1 cellular context compared by ENCODE assay signal in the genomic region with DNA sequence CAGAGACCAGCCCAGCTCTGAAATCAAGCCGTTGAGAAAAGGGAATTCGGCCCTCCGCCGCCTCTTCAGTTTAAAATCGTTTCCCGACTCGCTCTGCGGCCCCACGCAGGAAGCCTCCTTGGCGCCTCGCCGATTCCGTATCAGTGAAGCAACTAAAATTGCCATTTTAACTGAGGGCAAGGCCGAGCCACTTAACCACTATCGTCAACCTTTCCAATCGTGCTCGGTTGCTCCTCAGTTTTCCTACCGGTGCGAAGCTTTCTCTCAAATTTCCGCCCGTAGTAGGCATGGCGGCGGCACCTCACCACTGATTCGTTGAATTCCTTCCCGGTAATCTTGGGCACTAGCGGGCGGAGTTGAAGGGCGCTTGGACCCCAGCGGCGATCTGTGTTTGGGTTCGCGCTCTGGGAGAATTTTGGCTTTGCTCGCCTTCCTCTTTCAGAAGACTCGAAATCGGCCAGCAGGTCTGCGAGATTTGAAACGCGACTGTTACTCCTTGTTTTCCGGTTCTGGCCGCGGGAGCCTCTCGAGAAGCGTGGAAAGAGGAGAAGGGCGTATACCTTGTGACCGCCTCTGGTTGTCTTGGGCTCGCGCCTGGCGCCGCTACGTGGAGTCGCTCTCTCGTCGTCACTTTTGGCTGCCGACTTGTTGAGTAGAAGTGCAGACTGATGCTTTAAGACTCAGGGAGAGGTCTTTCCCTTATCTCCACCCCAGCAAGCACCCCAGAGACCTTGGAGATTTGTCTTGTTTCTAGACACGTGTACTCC.
A peak's percentile ranks its signal among the peaks of the same experiment; 100 is the strongest.
TF ChIP-seq lines count a peak whose summit lies in the region.

A gene with protein sequence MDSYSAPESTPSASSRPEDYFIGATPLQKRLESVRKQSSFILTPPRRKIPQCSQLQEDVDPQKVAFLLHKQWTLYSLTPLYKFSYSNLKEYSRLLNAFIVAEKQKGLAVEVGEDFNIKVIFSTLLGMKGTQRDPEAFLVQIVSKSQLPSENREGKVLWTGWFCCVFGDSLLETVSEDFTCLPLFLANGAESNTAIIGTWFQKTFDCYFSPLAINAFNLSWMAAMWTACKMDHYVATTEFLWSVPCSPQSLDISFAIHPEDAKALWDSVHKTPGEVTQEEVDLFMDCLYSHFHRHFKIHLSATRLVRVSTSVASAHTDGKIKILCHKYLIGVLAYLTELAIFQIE (minus strand): TSS at position 569 of the 767 bp plus-strand sequence. CDS start 13,584 bp downstream, outside the sequence.
A gene with protein sequence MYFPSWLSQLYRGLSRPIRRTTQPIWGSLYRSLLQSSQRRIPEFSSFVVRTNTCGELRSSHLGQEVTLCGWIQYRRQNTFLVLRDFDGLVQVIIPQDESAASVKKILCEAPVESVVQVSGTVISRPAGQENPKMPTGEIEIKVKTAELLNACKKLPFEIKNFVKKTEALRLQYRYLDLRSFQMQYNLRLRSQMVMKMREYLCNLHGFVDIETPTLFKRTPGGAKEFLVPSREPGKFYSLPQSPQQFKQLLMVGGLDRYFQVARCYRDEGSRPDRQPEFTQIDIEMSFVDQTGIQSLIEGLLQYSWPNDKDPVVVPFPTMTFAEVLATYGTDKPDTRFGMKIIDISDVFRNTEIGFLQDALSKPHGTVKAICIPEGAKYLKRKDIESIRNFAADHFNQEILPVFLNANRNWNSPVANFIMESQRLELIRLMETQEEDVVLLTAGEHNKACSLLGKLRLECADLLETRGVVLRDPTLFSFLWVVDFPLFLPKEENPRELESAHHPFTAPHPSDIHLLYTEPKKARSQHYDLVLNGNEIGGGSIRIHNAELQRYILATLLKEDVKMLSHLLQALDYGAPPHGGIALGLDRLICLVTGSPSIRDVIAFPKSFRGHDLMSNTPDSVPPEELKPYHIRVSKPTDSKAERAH (plus strand): TSS at position 359 of the 767 bp plus-strand sequence. CDS start 557 bp downstream, outside the sequence.

TF ChIP-seq in K562, 482 proteins besides CTCF, POLR2A, EP300 and RAD21 (continued from another document and continues in another):
- TF ChIP-seq, protein P1, sequence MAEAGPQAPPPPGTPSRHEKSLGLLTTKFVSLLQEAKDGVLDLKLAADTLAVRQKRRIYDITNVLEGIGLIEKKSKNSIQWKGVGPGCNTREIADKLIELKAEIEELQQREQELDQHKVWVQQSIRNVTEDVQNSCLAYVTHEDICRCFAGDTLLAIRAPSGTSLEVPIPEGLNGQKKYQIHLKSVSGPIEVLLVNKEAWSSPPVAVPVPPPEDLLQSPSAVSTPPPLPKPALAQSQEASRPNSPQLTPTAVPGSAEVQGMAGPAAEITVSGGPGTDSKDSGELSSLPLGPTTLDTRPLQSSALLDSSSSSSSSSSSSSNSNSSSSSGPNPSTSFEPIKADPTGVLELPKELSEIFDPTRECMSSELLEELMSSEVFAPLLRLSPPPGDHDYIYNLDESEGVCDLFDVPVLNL (CRISPR knock-in tag; IDR thresholded peaks at IDR 0.05; ENCODE audit: low read depth): peak; percentile 96
- TF ChIP-seq ZNF76 (CRISPR knock-in tag; IDR thresholded peaks at IDR 0.05; ENCODE audit: borderline replicate concordance) (no peak), POLR3G (IDR thresholded peaks at IDR 0.05; ENCODE audit: extremely low read depth, insufficient read length, insufficient replicate concordance) (no peak), MBD2 (IDR thresholded peaks at IDR 0.05; ENCODE audit: borderline replicate concordance, low read depth) (peak; percentile 73), SRSF1 (IDR thresholded peaks at IDR 0.05; ENCODE audit: low read depth, low read length) (no peak), CXXC5 (CRISPR knock-in tag; IDR thresholded peaks at IDR 0.05) (peak; percentile 99), POLR2AphosphoS2 (IDR thresholded peaks at IDR 0.05; ENCODE audit: low read length) (no peak), ARHGAP35 (IDR thresholded peaks at IDR 0.05; ENCODE audit: partially characterized antibody) (no peak), HMG20B (CRISPR knock-in tag; IDR thresholded peaks at IDR 0.05) (no peak), SMARCA4 (IDR thresholded peaks at IDR 0.05) (0 out of 2 replicates have a peak, but pooled peaks have one; percentile 63), HNRNPK (IDR thresholded peaks at IDR 0.05; ENCODE audit: low read depth, low read length, poor library complexity, severe bottlenecking) (no peak), RBM39 (optimal IDR thresholded peaks at IDR 0.05; ENCODE audit: low read depth, low read length) (peak; percentile 11), STAT5B (CRISPR knock-in tag; IDR thresholded peaks at IDR 0.05) (no peak), ZNF140 (CRISPR knock-in tag; IDR thresholded peaks at IDR 0.05) (no peak), ZNF561 (CRISPR knock-in tag; conservative IDR thresholded peaks at IDR 0.05) (no peak), RFX7 (CRISPR knock-in tag; IDR thresholded peaks at IDR 0.05) (no peak), MYC (IDR thresholded peaks at IDR 0.05; ENCODE audit: low read depth, low read length) (peak; percentile 94), MYC (CRISPR knock-in tag; IDR thresholded peaks at IDR 0.05; ENCODE audit: borderline replicate concordance, low read depth) (peak; percentile 8; the same call in 1 of the 2 replicates), MTA2 (IDR thresholded peaks at IDR 0.05; ENCODE audit: low read depth) (peak; percentile 18; the same call in 1 of the 2 replicates), TEAD4 (IDR thresholded peaks at IDR 0.05; ENCODE audit: low read length) (no peak; the same call in 1 of the 2 replicates), TEAD4 (CRISPR knock-in tag; IDR thresholded peaks at IDR 0.05; ENCODE audit: borderline replicate concordance) (no peak), SPI1 (IDR thresholded peaks at IDR 0.05; ENCODE audit: borderline replicate concordance, low read depth, low read length) (0 out of 2 replicates have a peak, but pooled peaks have one; percentile 52), KLF13 (tag; IDR thresholded peaks at IDR 0.05; ENCODE audit: borderline replicate concordance, low read depth) (peak; percentile 67), PRMT5 (CRISPR knock-in tag; IDR thresholded peaks at IDR 0.05) (no peak), CBX3 (IDR thresholded peaks at IDR 0.05; ENCODE audit: borderline replicate concordance in 1 of 2, low read length in 2 of 2) (peak in 1 of 2 experiments; percentile 43; a peak in 2 of 3 replicates), FOXJ2 (tag; IDR thresholded peaks at IDR 0.05) (peak; percentile 11; the same call in 1 of the 2 replicates)
- TF ChIP-seq, protein P2, sequence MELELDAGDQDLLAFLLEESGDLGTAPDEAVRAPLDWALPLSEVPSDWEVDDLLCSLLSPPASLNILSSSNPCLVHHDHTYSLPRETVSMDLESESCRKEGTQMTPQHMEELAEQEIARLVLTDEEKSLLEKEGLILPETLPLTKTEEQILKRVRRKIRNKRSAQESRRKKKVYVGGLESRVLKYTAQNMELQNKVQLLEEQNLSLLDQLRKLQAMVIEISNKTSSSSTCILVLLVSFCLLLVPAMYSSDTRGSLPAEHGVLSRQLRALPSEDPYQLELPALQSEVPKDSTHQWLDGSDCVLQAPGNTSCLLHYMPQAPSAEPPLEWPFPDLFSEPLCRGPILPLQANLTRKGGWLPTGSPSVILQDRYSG (tag; conservative IDR thresholded peaks at IDR 0.05; ENCODE audit: low read depth): no peak; the same call in 1 of the 2 replicates
- TF ChIP-seq, protein P3, sequence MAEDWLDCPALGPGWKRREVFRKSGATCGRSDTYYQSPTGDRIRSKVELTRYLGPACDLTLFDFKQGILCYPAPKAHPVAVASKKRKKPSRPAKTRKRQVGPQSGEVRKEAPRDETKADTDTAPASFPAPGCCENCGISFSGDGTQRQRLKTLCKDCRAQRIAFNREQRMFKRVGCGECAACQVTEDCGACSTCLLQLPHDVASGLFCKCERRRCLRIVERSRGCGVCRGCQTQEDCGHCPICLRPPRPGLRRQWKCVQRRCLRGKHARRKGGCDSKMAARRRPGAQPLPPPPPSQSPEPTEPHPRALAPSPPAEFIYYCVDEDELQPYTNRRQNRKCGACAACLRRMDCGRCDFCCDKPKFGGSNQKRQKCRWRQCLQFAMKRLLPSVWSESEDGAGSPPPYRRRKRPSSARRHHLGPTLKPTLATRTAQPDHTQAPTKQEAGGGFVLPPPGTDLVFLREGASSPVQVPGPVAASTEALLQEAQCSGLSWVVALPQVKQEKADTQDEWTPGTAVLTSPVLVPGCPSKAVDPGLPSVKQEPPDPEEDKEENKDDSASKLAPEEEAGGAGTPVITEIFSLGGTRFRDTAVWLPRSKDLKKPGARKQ (CRISPR knock-in tag; IDR thresholded peaks at IDR 0.05): no peak
- TF ChIP-seq, protein P4, sequence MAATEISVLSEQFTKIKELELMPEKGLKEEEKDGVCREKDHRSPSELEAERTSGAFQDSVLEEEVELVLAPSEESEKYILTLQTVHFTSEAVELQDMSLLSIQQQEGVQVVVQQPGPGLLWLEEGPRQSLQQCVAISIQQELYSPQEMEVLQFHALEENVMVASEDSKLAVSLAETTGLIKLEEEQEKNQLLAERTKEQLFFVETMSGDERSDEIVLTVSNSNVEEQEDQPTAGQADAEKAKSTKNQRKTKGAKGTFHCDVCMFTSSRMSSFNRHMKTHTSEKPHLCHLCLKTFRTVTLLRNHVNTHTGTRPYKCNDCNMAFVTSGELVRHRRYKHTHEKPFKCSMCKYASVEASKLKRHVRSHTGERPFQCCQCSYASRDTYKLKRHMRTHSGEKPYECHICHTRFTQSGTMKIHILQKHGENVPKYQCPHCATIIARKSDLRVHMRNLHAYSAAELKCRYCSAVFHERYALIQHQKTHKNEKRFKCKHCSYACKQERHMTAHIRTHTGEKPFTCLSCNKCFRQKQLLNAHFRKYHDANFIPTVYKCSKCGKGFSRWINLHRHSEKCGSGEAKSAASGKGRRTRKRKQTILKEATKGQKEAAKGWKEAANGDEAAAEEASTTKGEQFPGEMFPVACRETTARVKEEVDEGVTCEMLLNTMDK (IDR thresholded peaks at IDR 0.05; ENCODE audit: borderline replicate concordance, insufficient read depth, low read depth, low read length, poor library complexity, severe bottlenecking): no peak
- TF ChIP-seq, protein P5, sequence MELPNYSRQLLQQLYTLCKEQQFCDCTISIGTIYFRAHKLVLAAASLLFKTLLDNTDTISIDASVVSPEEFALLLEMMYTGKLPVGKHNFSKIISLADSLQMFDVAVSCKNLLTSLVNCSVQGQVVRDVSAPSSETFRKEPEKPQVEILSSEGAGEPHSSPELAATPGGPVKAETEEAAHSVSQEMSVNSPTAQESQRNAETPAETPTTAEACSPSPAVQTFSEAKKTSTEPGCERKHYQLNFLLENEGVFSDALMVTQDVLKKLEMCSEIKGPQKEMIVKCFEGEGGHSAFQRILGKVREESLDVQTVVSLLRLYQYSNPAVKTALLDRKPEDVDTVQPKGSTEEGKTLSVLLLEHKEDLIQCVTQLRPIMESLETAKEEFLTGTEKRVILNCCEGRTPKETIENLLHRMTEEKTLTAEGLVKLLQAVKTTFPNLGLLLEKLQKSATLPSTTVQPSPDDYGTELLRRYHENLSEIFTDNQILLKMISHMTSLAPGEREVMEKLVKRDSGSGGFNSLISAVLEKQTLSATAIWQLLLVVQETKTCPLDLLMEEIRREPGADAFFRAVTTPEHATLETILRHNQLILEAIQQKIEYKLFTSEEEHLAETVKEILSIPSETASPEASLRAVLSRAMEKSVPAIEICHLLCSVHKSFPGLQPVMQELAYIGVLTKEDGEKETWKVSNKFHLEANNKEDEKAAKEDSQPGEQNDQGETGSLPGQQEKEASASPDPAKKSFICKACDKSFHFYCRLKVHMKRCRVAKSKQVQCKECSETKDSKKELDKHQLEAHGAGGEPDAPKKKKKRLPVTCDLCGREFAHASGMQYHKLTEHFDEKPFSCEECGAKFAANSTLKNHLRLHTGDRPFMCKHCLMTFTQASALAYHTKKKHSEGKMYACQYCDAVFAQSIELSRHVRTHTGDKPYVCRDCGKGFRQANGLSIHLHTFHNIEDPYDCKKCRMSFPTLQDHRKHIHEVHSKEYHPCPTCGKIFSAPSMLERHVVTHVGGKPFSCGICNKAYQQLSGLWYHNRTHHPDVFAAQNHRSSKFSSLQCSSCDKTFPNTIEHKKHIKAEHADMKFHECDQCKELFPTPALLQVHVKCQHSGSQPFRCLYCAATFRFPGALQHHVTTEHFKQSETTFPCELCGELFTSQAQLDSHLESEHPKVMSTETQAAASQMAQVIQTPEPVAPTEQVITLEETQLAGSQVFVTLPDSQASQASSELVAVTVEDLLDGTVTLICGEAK (IDR thresholded peaks at IDR 0.05): peak; percentile 93
- TF ChIP-seq, protein P5 (CRISPR knock-in tag; IDR thresholded peaks at IDR 0.05): no peak
- TF ChIP-seq, protein P6, sequence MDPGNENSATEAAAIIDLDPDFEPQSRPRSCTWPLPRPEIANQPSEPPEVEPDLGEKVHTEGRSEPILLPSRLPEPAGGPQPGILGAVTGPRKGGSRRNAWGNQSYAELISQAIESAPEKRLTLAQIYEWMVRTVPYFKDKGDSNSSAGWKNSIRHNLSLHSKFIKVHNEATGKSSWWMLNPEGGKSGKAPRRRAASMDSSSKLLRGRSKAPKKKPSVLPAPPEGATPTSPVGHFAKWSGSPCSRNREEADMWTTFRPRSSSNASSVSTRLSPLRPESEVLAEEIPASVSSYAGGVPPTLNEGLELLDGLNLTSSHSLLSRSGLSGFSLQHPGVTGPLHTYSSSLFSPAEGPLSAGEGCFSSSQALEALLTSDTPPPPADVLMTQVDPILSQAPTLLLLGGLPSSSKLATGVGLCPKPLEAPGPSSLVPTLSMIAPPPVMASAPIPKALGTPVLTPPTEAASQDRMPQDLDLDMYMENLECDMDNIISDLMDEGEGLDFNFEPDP (CRISPR knock-in tag; IDR thresholded peaks at IDR 0.05): no peak
